1 cellular context compared by ENCODE assay signal in genomic region chr4:185783574-185783973, GRCh38.
TF ChIP-seq lines count a peak whose summit lies in the region.

No MANE protein-coding gene starts in this region.

TF ChIP-seq in GM23338, 12 proteins besides CTCF, POLR2A, EP300 and RAD21 (continued from another document):
- TF ChIP-seq, protein P1, sequence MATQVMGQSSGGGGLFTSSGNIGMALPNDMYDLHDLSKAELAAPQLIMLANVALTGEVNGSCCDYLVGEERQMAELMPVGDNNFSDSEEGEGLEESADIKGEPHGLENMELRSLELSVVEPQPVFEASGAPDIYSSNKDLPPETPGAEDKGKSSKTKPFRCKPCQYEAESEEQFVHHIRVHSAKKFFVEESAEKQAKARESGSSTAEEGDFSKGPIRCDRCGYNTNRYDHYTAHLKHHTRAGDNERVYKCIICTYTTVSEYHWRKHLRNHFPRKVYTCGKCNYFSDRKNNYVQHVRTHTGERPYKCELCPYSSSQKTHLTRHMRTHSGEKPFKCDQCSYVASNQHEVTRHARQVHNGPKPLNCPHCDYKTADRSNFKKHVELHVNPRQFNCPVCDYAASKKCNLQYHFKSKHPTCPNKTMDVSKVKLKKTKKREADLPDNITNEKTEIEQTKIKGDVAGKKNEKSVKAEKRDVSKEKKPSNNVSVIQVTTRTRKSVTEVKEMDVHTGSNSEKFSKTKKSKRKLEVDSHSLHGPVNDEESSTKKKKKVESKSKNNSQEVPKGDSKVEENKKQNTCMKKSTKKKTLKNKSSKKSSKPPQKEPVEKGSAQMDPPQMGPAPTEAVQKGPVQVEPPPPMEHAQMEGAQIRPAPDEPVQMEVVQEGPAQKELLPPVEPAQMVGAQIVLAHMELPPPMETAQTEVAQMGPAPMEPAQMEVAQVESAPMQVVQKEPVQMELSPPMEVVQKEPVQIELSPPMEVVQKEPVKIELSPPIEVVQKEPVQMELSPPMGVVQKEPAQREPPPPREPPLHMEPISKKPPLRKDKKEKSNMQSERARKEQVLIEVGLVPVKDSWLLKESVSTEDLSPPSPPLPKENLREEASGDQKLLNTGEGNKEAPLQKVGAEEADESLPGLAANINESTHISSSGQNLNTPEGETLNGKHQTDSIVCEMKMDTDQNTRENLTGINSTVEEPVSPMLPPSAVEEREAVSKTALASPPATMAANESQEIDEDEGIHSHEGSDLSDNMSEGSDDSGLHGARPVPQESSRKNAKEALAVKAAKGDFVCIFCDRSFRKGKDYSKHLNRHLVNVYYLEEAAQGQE (IDR thresholded peaks at IDR 0.05; ENCODE audit: unreplicated experiment), result no peak
- TF ChIP-seq POLR2AphosphoS5 (IDR thresholded peaks at IDR 0.05; ENCODE audit: low read depth), result no peak
- no peak for TF ChIP-seq ZNF331 (CRISPR knock-in tag; IDR thresholded peaks at IDR 0.05; ENCODE audit: low read depth)
